In genomic region chr3:151290673-151291072, GRCh38 we compare ENCODE assay signal across 9 cellular contexts. TPM values are rescaled to one million over a fixed set of nuclear protein-coding genes. Genes with fewer than 3 reads are reported as not detected.
DNase-seq lines count a peak whose midpoint lies in the region; ATAC-seq, FAIRE-seq and TF ChIP-seq lines count a peak whose summit lies in the region.
"Had no signal": no experiment of that assay in that cellular context is flagged by ENCODE, and none has a peak within 500 bp of the region (broad histone marks: within the 10 kb centered on the region; RNA-seq: fewer than 3 reads in every experiment).

No MANE protein-coding gene starts in this region.

- H3K4me3 ChIP-seq in DOHH2 (ENCODE audit: low read length) (no peak overlapping the region), LNCaP clone FGC (ENCODE audit: low read depth, low read length) (no peak overlapping the region), GM12878 (no peak overlapping the region), mesendoderm (ENCODE audit: low read length) (no peak overlapping the region), MG63 (no peak overlapping the region)

- peak; percentile 83 for TF ChIP-seq RAD21 in GM12878 (IDR thresholded peaks at IDR 0.05; ENCODE audit: insufficient read depth, low read depth, low read length)

- no peak overlapping the region for H3K18ac ChIP-seq in mesendoderm (ENCODE audit: low read length)

- CTCF ChIA-PET in GM12878 (lab: Yijun Ruan, JAX): interaction anchor here (0.8 to 2.7 kb wide), 3 partner anchors 58 to 128 kb away, joined by 3 to 10 read pairs (median 3); no protein-coding TSS in a partner anchor

- H2BK5ac ChIP-seq in mesendoderm (ENCODE audit: low read length): no peak overlapping the region

- H3K79me2 ChIP-seq in DOHH2 (ENCODE audit: control insufficient read depth, low read length) (no peaks in the 10 kb centered on the region), GM12878 (ENCODE audit: control insufficient read depth, insufficient read depth, low read length) (no peaks in the 10 kb centered on the region), mesendoderm (ENCODE audit: control insufficient read depth, insufficient read depth, low read length) (no peaks in the 10 kb centered on the region)

- TF ChIP-seq CTCF in DOHH2 (IDR thresholded peaks at IDR 0.05; ENCODE audit: low read depth, low read length, poor library complexity, severe bottlenecking): peak; percentile 54
- TF ChIP-seq CTCF in LNCaP clone FGC (IDR thresholded peaks at IDR 0.05; ENCODE audit: control insufficient read depth, extremely low read depth, insufficient read depth): peak; percentile 47
- TF ChIP-seq CTCF in GM12878 (IDR thresholded peaks at IDR 0.05 in 2 of 3, conservative IDR thresholded peaks at IDR 0.05 in 1 of 3; ENCODE audit: control insufficient read depth in 2 of 3, extremely low read depth in 1 of 3, insufficient read depth in 1 of 3, low read depth in 3 of 3, low read length in 3 of 3): peak in 2 of 3 experiments; percentile 5 to 41; a peak in 3 of 6 replicates

- H3K23ac ChIP-seq in mesendoderm (ENCODE audit: low read length): no peak overlapping the region

- TF ChIP-seq POLR2A in GM12878 (IDR thresholded peaks at IDR 0.05; ENCODE audit: low read depth, low read length): no peak

- H2AFZ ChIP-seq in GM12878 (ENCODE audit: control insufficient read depth, low read depth, low read length): no peak overlapping the region

- H4K5ac ChIP-seq in mesendoderm (ENCODE audit: low read length): no peak overlapping the region

- no peaks in the 10 kb centered on the region for H3K27me3 ChIP-seq in DOHH2 (ENCODE audit: control insufficient read depth, low read length)
- no peaks in the 10 kb centered on the region; a peak in 1 of 4 replicates for H3K27me3 ChIP-seq in GM12878 (replicated peaks in 1 of 2; ENCODE audit: control insufficient read depth in 2 of 2, insufficient read depth in 2 of 2, low read length in 1 of 2)
- H3K27me3 ChIP-seq in mesendoderm (ENCODE audit: insufficient read depth, low read length, poor library complexity): no peaks in the 10 kb centered on the region
- no peaks in the 10 kb centered on the region for H3K27me3 ChIP-seq in MG63

- FAIRE-seq in GM12878 (lab: Jason Lieb, UNC): no peak

- intact Hi-C loops in GM12878 (cut with micrococcal nuclease; ENCODE audit: unreplicated experiment): loop anchor here (5.0 kb wide), 2 partner anchors 547 to 627 kb away; no protein-coding TSS in a partner anchor

- H3K36me3 ChIP-seq in DOHH2 (ENCODE audit: control insufficient read depth, low read length): no peaks in the 10 kb centered on the region
- H3K36me3 ChIP-seq in GM12878 (ENCODE audit: control insufficient read depth in 2 of 2, insufficient read depth in 2 of 2, low read length in 1 of 2): no peaks in the 10 kb centered on the region
- no peaks in the 10 kb centered on the region for H3K36me3 ChIP-seq in mesendoderm (ENCODE audit: control insufficient read depth, insufficient read depth, low read length)
- no peaks in the 10 kb centered on the region for H3K36me3 ChIP-seq in MG63

- H3K56ac ChIP-seq in mesendoderm (ENCODE audit: low read length): no peak overlapping the region

- 0% methylated on average over 3 of the region's 3 CpGs for WGBS in GM12878 (ENCODE audit: insufficient coverage, insufficient replicate concordance, low lambda C conversion rate, missing lambda C conversion rate)
- no CpG with 5 or more reads among the region's 3 CpGs for WGBS in mesendoderm (ENCODE audit: extremely low coverage, insufficient coverage, low lambda C conversion rate)

- H2AK5ac ChIP-seq in mesendoderm (ENCODE audit: low read length): no peak overlapping the region

- H2BK15ac ChIP-seq in mesendoderm (replicated peaks; ENCODE audit: low read depth): no peak overlapping the region

- BruUV-seq in GM12878 (replicated peaks; lab: Mats Ljungman, UMichigan): no TSS peak

- H4K8ac ChIP-seq in mesendoderm (ENCODE audit: low read depth, low read length): no peak overlapping the region

- in situ Hi-C loops in GM12878 (cut with MboI): no loop called here

- H3K4ac ChIP-seq in mesendoderm (ENCODE audit: low read depth, low read length): no peak overlapping the region

- no peak for ATAC-seq in GM12878
- no peak for ATAC-seq in GM19035 (IDR thresholded peaks at IDR 0.05; ENCODE audit: unreplicated experiment)

- POLR2A ChIA-PET in GM12878 (lab: Charles Lee): no interaction called here

- H4K20me1 ChIP-seq in DOHH2 (ENCODE audit: control insufficient read depth, insufficient read depth, low read depth, low read length): no peaks in the 10 kb centered on the region
- H4K20me1 ChIP-seq in GM12878 (ENCODE audit: control insufficient read depth, insufficient read depth): no peaks in the 10 kb centered on the region

- H3K27ac ChIP-seq in DOHH2 (ENCODE audit: low read depth, low read length) (no peak overlapping the region), GM12878 (ENCODE audit: control insufficient read depth, insufficient read depth) (no peak overlapping the region), mesendoderm (ENCODE audit: low read depth, low read length) (no peak overlapping the region)

- TF ChIP-seq EP300 in GM12878 (IDR thresholded peaks at IDR 0.05; ENCODE audit: borderline replicate concordance in 1 of 2, control insufficient read depth in 1 of 2, low read depth in 2 of 2, low read length in 2 of 2): no peak

- H3K4me1 ChIP-seq in DOHH2 (ENCODE audit: control insufficient read depth, low read length): no peaks in the 10 kb centered on the region
- no peaks in the 10 kb centered on the region for H3K4me1 ChIP-seq in GM12878 (ENCODE audit: control insufficient read depth, insufficient read depth, low read length)
- H3K4me1 ChIP-seq in mesendoderm (ENCODE audit: control insufficient read depth, low read depth, low read length): no peaks in the 10 kb centered on the region

- no peaks in the 10 kb centered on the region for H3K9me2 ChIP-seq in DOHH2 (replicated peaks; ENCODE audit: control insufficient read depth, low read length)

- H3K9me3 ChIP-seq in DOHH2 (ENCODE audit: control insufficient read depth, insufficient read depth, low read length): no peaks in the 10 kb centered on the region
- no peaks in the 10 kb centered on the region for H3K9me3 ChIP-seq in GM12878 (replicated peaks; ENCODE audit: control insufficient read depth, insufficient read depth, low read length)
- H3K9me3 ChIP-seq in MG63: no peaks in the 10 kb centered on the region

- H3K4me2 ChIP-seq in DOHH2 (ENCODE audit: low read length): no peak overlapping the region
- H3K4me2 ChIP-seq in GM12878 (ENCODE audit: control insufficient read depth, insufficient read depth): no peak overlapping the region
- H3K4me2 ChIP-seq in mesendoderm (ENCODE audit: low read length): no peak overlapping the region

- RAD21 ChIA-PET in GM12878 (lab: Charles Lee; ENCODE audit: unreplicated experiment): no interaction called here

- H3F3A ChIP-seq in DOHH2 (ENCODE audit: control insufficient read depth, insufficient read depth): no peaks in the 10 kb centered on the region

- DNase-seq in LNCaP clone FGC (ENCODE audit: low read depth): no peak
- no peak for DNase-seq in GM12878 (ENCODE audit: low read depth, low spot score)
- peak; percentile 17 for DNase-seq in myocyte (ENCODE audit: low read depth)
- DNase-seq in mesendoderm: no peak
- no peak for DNase-seq in T1000 (lab: John Stamatoyannopoulos, UW)
- DNase-seq in MG63: no peak
- DNase-seq: activated gamma-delta T cell treated with Interleukin-2 at 50 U/mL for 16 hours had no signal

- H3K79me1 ChIP-seq in mesendoderm (ENCODE audit: low read length): no peaks in the 10 kb centered on the region

- H3K9ac ChIP-seq in GM12878 (ENCODE audit: control insufficient read depth, insufficient read depth, low read length): no peak overlapping the region
- no peak overlapping the region for H3K9ac ChIP-seq in mesendoderm (ENCODE audit: low read length)

- no peak overlapping the region for H2BK120ac ChIP-seq in mesendoderm (ENCODE audit: low read depth, low read length)

- SMC1A ChIA-PET in GM12878 (lab: Charles Lee; ENCODE audit: uncharacterized antibody, unreplicated experiment): interaction anchor here (1.2 to 1.7 kb wide), 2 partner anchors 30 to 62 kb away, joined by 5 read pairs; no protein-coding TSS in a partner anchor

RNA-seq across cellular contexts. Expression of gene P2RY14, which starts 12.3 kb away (rescaled TPM):
- not detected in 2 replicates for total RNA-seq in GM12878 (2013; cell fraction: nucleolus; rRNA removed)
- total RNA-seq in GM12878 (2014; rRNA removed): 0.06 TPM in 1 of 2 replicates, not detected in the other
- 0.05 TPM in 1 of 2 replicates, not detected in the other for total RNA-seq in GM12878 (2014; rRNA removed; fragmentation: Illumina TruSeq; extraction: Trizol)
- total RNA-seq in GM12878 (2021): not detected in 2 replicates
- polyA plus RNA-seq in GM12878 (2011; ENCODE audit: low read depth): not detected
- polyA plus RNA-seq in GM12878 (2011; rRNA removed): not detected in 2 replicates
- polyA plus RNA-seq in GM12878 (2011; cell fraction: cytosol; rRNA removed): not detected in 2 replicates
- polyA plus RNA-seq in GM12878 (2011; cell fraction: nucleus; rRNA removed): not detected in 2 replicates
- not detected in 2 replicates for polyA plus RNA-seq in GM12878 (2012)
- polyA plus RNA-seq in GM12878 (2014; fragmentation: Illumina TruSeq; extraction: Trizol): 0.10 and 0.28 TPM in 2 replicates
- not detected for polyA plus RNA-seq in GM12878 (2014; fragmentation: Nextera tagmentation; extraction: Ambion mirVana)
- polyA plus RNA-seq in GM12878 (2014; rRNA removed): 0.06 and 0.37 TPM in 2 replicates
- not detected for polyA plus RNA-seq in GM12878 (2016; fragmentation: Nextera tagmentation; extraction: Ambion mirVana)
- not detected in 2 replicates for polyA minus RNA-seq in GM12878 (2011; rRNA and poly(A)+ RNA removed)
- polyA minus RNA-seq in GM12878 (2011; cell fraction: cytosol; rRNA and poly(A)+ RNA removed): not detected in 2 replicates
- polyA minus RNA-seq in GM12878 (2011; cell fraction: nucleus; rRNA and poly(A)+ RNA removed): not detected in 2 replicates
- total RNA-seq in myocyte: not detected in 2 replicates
- not detected for polyA plus RNA-seq in myocyte (2012)
- polyA plus RNA-seq in mesendoderm (2013, experiment 1 of 2): 0.01 TPM
- 0.03 TPM for polyA plus RNA-seq in mesendoderm (2013, experiment 2 of 2)
- total RNA-seq in MG63 (2014; rRNA removed; shearing (Covaris generic); ENCODE audit: low replicate concordance): not detected in 2 replicates

RNA-seq across cellular contexts. Expression of gene GPR87, which starts 25.9 kb away (rescaled TPM):
- total RNA-seq in GM12878 (2013; cell fraction: nucleolus; rRNA removed): not detected in 2 replicates
- total RNA-seq in GM12878 (2014; rRNA removed) (0.06 TPM in 1 of 2 replicates, not detected in the other), GM12878 (2014; rRNA removed; fragmentation: Illumina TruSeq; extraction: Trizol) (not detected in 2 replicates), GM12878 (2021) (not detected in 2 replicates), myocyte (not detected in 2 replicates)
- polyA plus RNA-seq in GM12878 (2011; ENCODE audit: low read depth): not detected
- polyA plus RNA-seq in GM12878 (2011; rRNA removed) (not detected in 2 replicates), GM12878 (2014; fragmentation: Illumina TruSeq; extraction: Trizol) (0.10 TPM in 1 of 2 replicates, not detected in the other), GM12878 (2014; fragmentation: Nextera tagmentation; extraction: Ambion mirVana) (under 1 TPM in 1 of 2 experiments, not detected in 1; 0.16 TPM), GM12878 (2014; rRNA removed) (0.08 TPM in 1 of 2 replicates, not detected in the other), GM12878 (2016; fragmentation: Nextera tagmentation; extraction: Ambion mirVana) (under 1 TPM; 0.21 to 0.27 TPM)
- not detected in 2 replicates for polyA plus RNA-seq in GM12878 (2011; cell fraction: cytosol; rRNA removed)
- not detected in 2 replicates for polyA plus RNA-seq in GM12878 (2011; cell fraction: nucleus; rRNA removed)
- polyA plus RNA-seq in GM12878 (2012): 0.14 TPM in 1 of 2 replicates, not detected in the other
- polyA minus RNA-seq in GM12878 (2011; rRNA and poly(A)+ RNA removed): not detected in 2 replicates
- polyA minus RNA-seq in GM12878 (2011; cell fraction: cytosol; rRNA and poly(A)+ RNA removed): not detected in 2 replicates
- not detected in 2 replicates for polyA minus RNA-seq in GM12878 (2011; cell fraction: nucleus; rRNA and poly(A)+ RNA removed)
- not detected for polyA plus RNA-seq in myocyte (2012)
- polyA plus RNA-seq in mesendoderm (2013, experiment 1 of 2): 0.70 TPM
- polyA plus RNA-seq in mesendoderm (2013, experiment 2 of 2): 0.55 TPM
- total RNA-seq in MG63 (2014; rRNA removed; shearing (Covaris generic); ENCODE audit: low replicate concordance): 0.23 TPM in 1 of 2 replicates, not detected in the other

RNA-seq across cellular contexts. Expression of gene P2RY13, which starts 38.7 kb away (rescaled TPM):
- total RNA-seq in GM12878 (2013; cell fraction: nucleolus; rRNA removed): not detected in 2 replicates
- total RNA-seq in GM12878 (2014; rRNA removed) (not detected in 2 replicates), GM12878 (2014; rRNA removed; fragmentation: Illumina TruSeq; extraction: Trizol) (not detected in 2 replicates), GM12878 (2021) (not detected in 2 replicates), myocyte (not detected in 2 replicates)
- polyA plus RNA-seq in GM12878 (2011; ENCODE audit: low read depth): not detected
- polyA plus RNA-seq in GM12878 (2011; rRNA removed) (not detected in 2 replicates), GM12878 (2014; fragmentation: Illumina TruSeq; extraction: Trizol) (not detected in 2 replicates), GM12878 (2014; fragmentation: Nextera tagmentation; extraction: Ambion mirVana) (not detected), GM12878 (2014; rRNA removed) (not detected in 2 replicates), GM12878 (2016; fragmentation: Nextera tagmentation; extraction: Ambion mirVana) (not detected)
- polyA plus RNA-seq in GM12878 (2011; cell fraction: cytosol; rRNA removed): not detected in 2 replicates
- polyA plus RNA-seq in GM12878 (2011; cell fraction: nucleus; rRNA removed): not detected in 2 replicates
- not detected in 2 replicates for polyA plus RNA-seq in GM12878 (2012)
- polyA minus RNA-seq in GM12878 (2011; rRNA and poly(A)+ RNA removed): not detected in 2 replicates
- not detected in 2 replicates for polyA minus RNA-seq in GM12878 (2011; cell fraction: cytosol; rRNA and poly(A)+ RNA removed)
- polyA minus RNA-seq in GM12878 (2011; cell fraction: nucleus; rRNA and poly(A)+ RNA removed): not detected in 2 replicates
- polyA plus RNA-seq in myocyte (2012): not detected
- not detected for polyA plus RNA-seq in mesendoderm (2013, experiment 1 of 2)
- polyA plus RNA-seq in mesendoderm (2013, experiment 2 of 2): not detected
- total RNA-seq in MG63 (2014; rRNA removed; shearing (Covaris generic); ENCODE audit: low replicate concordance): not detected in 2 replicates
